In the genomic region with DNA sequence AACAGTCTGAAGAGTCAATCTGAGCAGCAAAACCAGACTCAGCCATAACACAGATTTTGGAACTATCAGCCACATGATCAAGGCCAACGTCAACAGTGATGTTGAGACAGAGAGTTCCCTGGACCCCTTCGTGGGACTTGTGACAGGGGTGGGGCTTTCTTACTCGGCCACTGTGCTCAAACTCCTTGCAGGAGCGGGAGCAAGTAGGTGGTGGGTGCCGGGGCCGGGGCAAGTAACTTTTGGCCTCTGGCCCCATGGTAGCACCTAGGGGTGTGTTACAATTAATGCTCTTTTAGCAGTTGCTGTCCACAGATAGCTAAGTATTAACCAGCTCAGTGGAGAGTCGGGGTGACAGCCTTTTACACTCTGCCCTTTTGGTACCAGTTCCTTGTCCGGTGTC, we compare ENCODE assay signal across 22 cellular contexts.
A peak's percentile ranks its signal among the peaks of the same experiment; 100 is the strongest.
DNase-seq lines count a peak whose midpoint lies in the region; ATAC-seq and TF ChIP-seq lines count a peak whose summit lies in the region.
"Had no signal": no experiment of that assay in that cellular context is flagged by ENCODE, and none has a peak within 500 bp of the region (broad histone marks: within the 10 kb centered on the region; RNA-seq: fewer than 3 reads in every experiment).

No MANE protein-coding gene starts in this region.

- no peak overlapping the region for H2AFZ ChIP-seq in Karpas-422 (ENCODE audit: low read length)

- H3K36me3 ChIP-seq in Karpas-422 (ENCODE audit: insufficient read depth, low read length) (no peaks in the 10 kb centered on the region), upper lobe of right lung (no peaks in the 10 kb centered on the region)
- H3K36me3 ChIP-seq: BE2C, BLaER1 had no signal

- H3K9ac ChIP-seq in Karpas-422 (ENCODE audit: low read length): no peak overlapping the region
- H3K9ac ChIP-seq: BLaER1 had no signal

- intact Hi-C loops in upper lobe of right lung (cut with DNase I): no loop called here

- H3K4me3 ChIP-seq in Karpas-422 (ENCODE audit: low read length) (no peak overlapping the region), upper lobe of right lung (no peak overlapping the region)
- H3K4me3 ChIP-seq: BLaER1, GM12878 had no signal

- ATAC-seq in upper lobe of right lung: no peak
- no peak for ATAC-seq in HG03439 (IDR thresholded peaks at IDR 0.05; ENCODE audit: unreplicated experiment)
- ATAC-seq: GM12878 had no signal

- H3K4me1 ChIP-seq in Karpas-422 (ENCODE audit: low read length) (no peaks in the 10 kb centered on the region), upper lobe of right lung (no peaks in the 10 kb centered on the region)
- H3K4me1 ChIP-seq: BE2C, BLaER1 had no signal

- no peaks in the 10 kb centered on the region for H3K79me2 ChIP-seq in Karpas-422 (ENCODE audit: low read length)

- DNase-seq in Karpas-422 (peak; percentile 31), islet precursor cell (peak; percentile 22), upper lobe of right lung (peak; percentile 41), NOMO-1 treated with DMSO at 0.1 percent for 48 hours (lab: John Stamatoyannopoulos, UW; ENCODE audit: unreplicated experiment) (no peak)
- DNase-seq: 8988T; ACHN; BE2C; C1 segment of cervical spinal cord; CD4-positive, alpha-beta memory T cell; CD4-positive, CD25-positive, alpha-beta regulatory T cell; CD8-positive, alpha-beta memory T cell; COR-L47; DMS 273 treated with DMSO at 0.1 percent for 48 hours; DMS153; DMS53; DMS79; DND-41; EL; GDM1 had no signal

- H3K4me2 ChIP-seq in Karpas-422 (ENCODE audit: low read depth, low read length, poor library complexity, severe bottlenecking): no peak overlapping the region
- H3K4me2 ChIP-seq: BLaER1 had no signal

- no peaks in the 10 kb centered on the region for H3K9me3 ChIP-seq in Karpas-422 (ENCODE audit: low read length)
- H3K9me3 ChIP-seq in upper lobe of right lung: no peaks in the 10 kb centered on the region
- H3K9me3 ChIP-seq: BE2C, BLaER1 had no signal

- H4K20me1 ChIP-seq in Karpas-422 (ENCODE audit: insufficient read depth, low read depth, low read length): no peaks in the 10 kb centered on the region
- H4K20me1 ChIP-seq: BLaER1 had no signal

- TF ChIP-seq CTCF in upper lobe of right lung (IDR thresholded peaks at IDR 0.05): no peak

- H3K27ac ChIP-seq in Karpas-422 (ENCODE audit: low read length): no peak overlapping the region
- no peak overlapping the region for H3K27ac ChIP-seq in upper lobe of right lung
- H3K27ac ChIP-seq: BLaER1 had no signal

- H3K9me2 ChIP-seq in Karpas-422 (replicated peaks; ENCODE audit: insufficient read depth, low read length): no peaks in the 10 kb centered on the region

- H3K27me3 ChIP-seq in Karpas-422 (ENCODE audit: low read length) (no peaks in the 10 kb centered on the region), upper lobe of right lung (no peaks in the 10 kb centered on the region)
- H3K27me3 ChIP-seq: BE2C, BLaER1 had no signal
